ENCODE assay signal across 1 cellular context in genomic region chr14:105577339-105577861, GRCh38.
A peak's percentile ranks its signal among the peaks of the same experiment; 100 is the strongest.
TF ChIP-seq lines count a peak whose summit lies in the region.

No MANE protein-coding gene starts in this region.

TF ChIP-seq in H1, 55 proteins besides CTCF, POLR2A, EP300 and RAD21:
- no peak for TF ChIP-seq CTBP2 (IDR thresholded peaks at IDR 0.05; ENCODE audit: borderline replicate concordance, insufficient read depth, insufficient read length, low read length)
- TF ChIP-seq FOSL1 (IDR thresholded peaks at IDR 0.05; ENCODE audit: insufficient read depth, low read depth, low read length) = no peak
- 0 out of 2 replicates have a peak, but pooled peaks have one; percentile 84 for TF ChIP-seq CBX5 (IDR thresholded peaks at IDR 0.05; ENCODE audit: low read depth, low read length)
